Comparison of ENCODE assay signal across 8 cellular contexts in genomic region chr7:16421333-16422099, GRCh38. TPM values are rescaled to one million over a fixed set of nuclear protein-coding genes. Genes with fewer than 3 reads are reported as not detected.
DNase-seq lines count a peak whose midpoint lies in the region; ATAC-seq and TF ChIP-seq lines count a peak whose summit lies in the region.

CRPPA (minus strand) TSS chr7:16421538; CDS start chr7:16421322, 216 bp downstream.

- H3K27me3 Mint-ChIP-seq in activated naive CD4-positive, alpha-beta T cell treated with anti-CD3 and anti-CD28 coated beads, Interleukin-2, amount 50 U/mL, for 24 hours, result peaks cover 3% of the 10 kb centered on the region

- DNase-seq in AG04449 (ENCODE audit: low read depth, low spot score) (no peak), Panc1 (ENCODE audit: low read depth, low spot score) (no peak), head of caudate nucleus (peak in 40 of 42 donors; percentile 21 to 80 (median 60)), osteoblast (ENCODE audit: insufficient read length, low spot score, missing footprints) (no peak), aorta (peak; percentile 59 to 76)

- peak within 1 kb of the TSS; percentile 97 for H3K4me2 ChIP-seq in osteoblast (ENCODE audit: insufficient read depth, low read length)

- peaks cover 11% of the 10 kb centered on the region for H3K4me1 ChIP-seq in Panc1 (ENCODE audit: control insufficient read depth, insufficient read depth, low read length)
- peaks cover 30% of the 10 kb centered on the region for H3K4me1 ChIP-seq in osteoblast (ENCODE audit: insufficient read depth, low read length)
- no peaks in the 10 kb centered on the region for H3K4me1 ChIP-seq in aorta (ENCODE audit: control insufficient read depth in 1 of 2, insufficient read depth in 2 of 2, low read length in 2 of 2)

- POLR2A ChIA-PET in AG04449 (lab: Yijun Ruan, JAX) (interaction anchor here (0.8 kb wide), 1 partner anchor 10 kb away, joined by 3 read pairs; no protein-coding TSS in a partner anchor), Panc1 (lab: Charles Lee) (interaction anchor here (0.6 to 1.5 kb wide), 2 partner anchors 56 to 67 kb away, joined by 3 read pairs; no protein-coding TSS in a partner anchor)

- H3K4me3 Mint-ChIP-seq in activated naive CD4-positive, alpha-beta T cell treated with anti-CD3 and anti-CD28 coated beads, Interleukin-2, amount 50 U/mL, for 24 hours, result peak within 1 kb of the TSS; percentile 86

- H3K27ac Mint-ChIP-seq in activated naive CD4-positive, alpha-beta T cell treated with anti-CD3 and anti-CD28 coated beads, Interleukin-2, amount 50 U/mL, for 24 hours, result peak within 1 kb of the TSS; percentile 87

- in situ Hi-C loops in Panc1 (cut with HindIII; ENCODE audit: low pct_unique_long_range_greater_than_20kb, low sequenced_read_pairs), result no loop called here

- H3K9me3 Mint-ChIP-seq in activated naive CD4-positive, alpha-beta T cell treated with anti-CD3 and anti-CD28 coated beads, Interleukin-2, amount 50 U/mL, for 24 hours, result no peaks in the 10 kb centered on the region

- no peaks in the 10 kb centered on the region for H3K36me3 ChIP-seq in Panc1 (ENCODE audit: control insufficient read depth, insufficient read depth, low read length)
- H3K36me3 ChIP-seq in osteoblast (ENCODE audit: insufficient read depth, low read length), result no peaks in the 10 kb centered on the region
- no peaks in the 10 kb centered on the region for H3K36me3 ChIP-seq in aorta (ENCODE audit: control insufficient read depth in 1 of 2, insufficient read depth in 2 of 2, low read length in 1 of 2)

- H3K4me3 ChIP-seq in AG04449 (ENCODE audit: low read depth, low read length) (peak within 1 kb of the TSS; percentile 57), Panc1 (ENCODE audit: low read depth in 2 of 2, low read length in 2 of 2) (peak within 1 kb of the TSS; percentile 65 to 80), osteoblast (ENCODE audit: insufficient read depth, low read length) (peak within 1 kb of the TSS; percentile 73), aorta (ENCODE audit: low read length in 2 of 2) (peak within 1 kb of the TSS; percentile 5 to 36)

- intact Hi-C loops in Panc1 (cut with micrococcal nuclease; ENCODE audit: unreplicated experiment) (no loop called here), head of caudate nucleus (cut with DNase I) (loop anchor here (5.0 kb wide), 1 partner anchor 226 kb away; the partner anchor contains the start of genes ANKMY2 and BZW2), aorta (cut with DNase I) (no loop called here)

- 7 to 8% methylated on average over 45 to 49 of the region's 49 CpGs for WGBS in aorta, 2 donors

- ATAC-seq in GM18907 (IDR thresholded peaks at IDR 0.05; ENCODE audit: unreplicated experiment) (peak; percentile 48), HG03108 (IDR thresholded peaks at IDR 0.05; ENCODE audit: unreplicated experiment) (peak; percentile 29), Panc1 (peak; percentile 70), aorta (ENCODE audit: low FRiP score) (peak; percentile 78)

- H3K4me1 Mint-ChIP-seq in activated naive CD4-positive, alpha-beta T cell treated with anti-CD3 and anti-CD28 coated beads, Interleukin-2, amount 50 U/mL, for 24 hours, result peaks cover 10% of the 10 kb centered on the region

- H3K9me3 ChIP-seq in Panc1 (ENCODE audit: control insufficient read depth, insufficient read depth, low read depth, low read length), result no peaks in the 10 kb centered on the region
- no peaks in the 10 kb centered on the region for H3K9me3 ChIP-seq in osteoblast (ENCODE audit: low read depth, low read length)
- H3K9me3 ChIP-seq in aorta (ENCODE audit: control insufficient read depth, low read length), result no peaks in the 10 kb centered on the region

- BruUV-seq in Panc1 (replicated peaks; lab: Mats Ljungman, UMichigan), result no TSS peak

- CTCF ChIA-PET in AG04449 (lab: Yijun Ruan, JAX) (interaction anchor here (1.2 to 1.3 kb wide), 2 partner anchors 18 to 145 kb away, joined by 3 to 4 read pairs; no protein-coding TSS in a partner anchor), Panc1 (lab: Charles Lee) (interaction anchor here (0.6 kb wide), 2 partner anchors 102 to 224 kb away, joined by 3 to 4 read pairs; partner anchors contain the start of gene ANKMY2)

- H3K79me2 ChIP-seq in osteoblast (ENCODE audit: insufficient read depth, low read length), result peaks cover 7% of the 10 kb centered on the region

- peak within 1 kb of the TSS; percentile 95 for H2AFZ ChIP-seq in osteoblast (ENCODE audit: low read length)

- H3K27me3 ChIP-seq in Panc1 (ENCODE audit: control insufficient read depth, insufficient read depth, low read length), result no peaks in the 10 kb centered on the region
- H3K27me3 ChIP-seq in osteoblast (ENCODE audit: insufficient read depth, low read length), result no peaks in the 10 kb centered on the region
- no peaks in the 10 kb centered on the region for H3K27me3 ChIP-seq in aorta (ENCODE audit: control insufficient read depth in 1 of 2, insufficient read depth in 2 of 2, low read length in 1 of 2)

- no peaks in the 10 kb centered on the region for H4K20me1 ChIP-seq in osteoblast (ENCODE audit: insufficient read depth, low read length)

- H3K27ac ChIP-seq in Panc1 (ENCODE audit: low read length), result peak within 1 kb of the TSS; percentile 89
- peak within 1 kb of the TSS; percentile 82 for H3K27ac ChIP-seq in osteoblast (ENCODE audit: low read depth, low read length)
- peak within 1 kb of the TSS; percentile 89 to 94 for H3K27ac ChIP-seq in aorta (ENCODE audit: low read depth in 1 of 2, low read length in 2 of 2)

- H3K36me3 Mint-ChIP-seq in activated naive CD4-positive, alpha-beta T cell treated with anti-CD3 and anti-CD28 coated beads, Interleukin-2, amount 50 U/mL, for 24 hours, result no peaks in the 10 kb centered on the region

- no peak for TF ChIP-seq CTCF in AG04449 (IDR thresholded peaks at IDR 0.05; ENCODE audit: insufficient read depth, low read length, missing control alignments)
- 0 out of 2 replicates have a peak, but pooled peaks have one; percentile 22 for TF ChIP-seq CTCF in Panc1 (IDR thresholded peaks at IDR 0.05)
- TF ChIP-seq CTCF in osteoblast (IDR thresholded peaks at IDR 0.05; ENCODE audit: extremely low read depth, low read depth, low read length), result no peak

RNA-seq across cellular contexts. Expression of gene CRPPA, which starts in this region (rescaled TPM):
- 2.4 TPM for total RNA-seq in Panc1 (2021; ENCODE audit: unreplicated experiment)
- polyA plus RNA-seq in Panc1 (2012; ENCODE audit: insufficient read length), result 0.40 TPM
- 2.4 and 3.3 TPM in 2 replicates for total RNA-seq in osteoblast
- total RNA-seq in aorta, result 1 to 10 TPM; 2.1 to 2.4 TPM
- polyA plus RNA-seq in aorta, result under 1 TPM; 0.13 to 0.23 TPM

Comparison
In these comparisons a context has a peak if more than half of its experiments do, and no peak if none do; other contexts are left out.
1. DNase-seq: peak in head of caudate nucleus (40 of 42) and aorta (2 of 2); none in AG04449 (single experiment), Panc1 (single experiment) and osteoblast (single experiment).
2. H3K4me3 ChIP-seq: peak in every context shown above with its lines; median percentile 73 in osteoblast; 72 in Panc1; 57 in AG04449; 20 in aorta.
3. Peak in every context shown above with its lines, with median percentiles within 50 percentile points of each other: ATAC-seq and H3K27ac ChIP-seq.